ENCODE assay signal across 1 cellular context in the genomic region with DNA sequence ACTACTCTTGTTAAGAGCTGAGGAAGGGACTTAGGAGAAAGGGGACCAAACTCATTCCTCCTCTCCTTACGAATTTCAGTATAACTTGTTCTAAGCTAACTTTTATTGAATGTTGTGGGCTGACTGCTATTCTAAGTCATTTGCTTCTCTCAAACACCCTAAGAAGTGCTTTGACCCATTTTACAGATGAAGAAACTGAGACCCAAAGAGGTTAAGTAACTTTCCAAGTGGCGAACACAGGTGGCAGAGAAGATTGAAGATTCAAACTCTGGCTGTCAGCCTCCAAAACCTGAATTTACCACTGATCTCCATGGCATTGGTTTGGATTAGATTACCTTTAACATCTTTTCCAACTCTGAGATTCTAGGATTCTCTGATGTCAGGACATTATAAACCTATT.
TF ChIP-seq lines count a peak whose summit lies in the region.

No MANE protein-coding gene starts in this region.

TF ChIP-seq in HepG2, 621 proteins besides CTCF, POLR2A, EP300 and RAD21:
- TF ChIP-seq ZNF615 (CRISPR knock-in tag; IDR thresholded peaks at IDR 0.05; ENCODE audit: borderline replicate concordance) (no peak), RFX1 (IDR thresholded peaks at IDR 0.05) (no peak), ZMYM3 (CRISPR knock-in tag; IDR thresholded peaks at IDR 0.05) (0 out of 2 replicates have a peak, but pooled peaks have one; percentile 21), ZNF629 (CRISPR knock-in tag; conservative IDR thresholded peaks at IDR 0.05) (peak; percentile 91)
